In genomic region chr14:35385042-35385839, GRCh38 we compare ENCODE assay signal across 8 cellular contexts. TPM values are rescaled to one million over a fixed set of nuclear protein-coding genes. Genes with fewer than 3 reads are reported as not detected.
DNase-seq lines count a peak whose midpoint lies in the region; ATAC-seq and TF ChIP-seq lines count a peak whose summit lies in the region.

No MANE protein-coding gene starts in this region.

- no peak overlapping the region for H3K27ac Mint-ChIP-seq in endodermal cell
- no peak overlapping the region for H3K27ac Mint-ChIP-seq in stimulated activated memory B cell treated with anti-CD40 and anti-IgM and Interleukin-4, amounts not matched to agents 10 μg/mL and 1 μg/mL and 100 μg/mL, for 72 hours

- H3K9ac ChIP-seq in endodermal cell (ENCODE audit: extremely low read depth, low read length, poor library complexity, severe bottlenecking): no peak overlapping the region

- H3K36me3 ChIP-seq in endodermal cell (ENCODE audit: control insufficient read depth, insufficient read depth, low read length) (no peaks in the 10 kb centered on the region), urinary bladder (ENCODE audit: insufficient read depth) (no peaks in the 10 kb centered on the region)

- WGBS in endodermal cell (ENCODE audit: insufficient coverage in 1 of 2, insufficient read length in 1 of 2), 2 experiments: 88 to 91% methylated on average over 9 to 15 of the region's 15 CpGs
- WGBS in urinary bladder: 49% methylated on average over 15 of the region's 15 CpGs

- no peaks in the 10 kb centered on the region for H3K36me3 Mint-ChIP-seq in endodermal cell (ENCODE audit: low read depth)
- no peaks in the 10 kb centered on the region for H3K36me3 Mint-ChIP-seq in stimulated activated memory B cell treated with anti-CD40 and anti-IgM and Interleukin-4, amounts not matched to agents 10 μg/mL and 1 μg/mL and 100 μg/mL, for 72 hours

- no peak for TF ChIP-seq CTCF in endodermal cell (conservative IDR thresholded peaks at IDR 0.05)

- H3K4me1 Mint-ChIP-seq in endodermal cell: peaks cover 14% of the 10 kb centered on the region
- H3K4me1 Mint-ChIP-seq in stimulated activated memory B cell treated with anti-CD40 and anti-IgM and Interleukin-4, amounts not matched to agents 10 μg/mL and 1 μg/mL and 100 μg/mL, for 72 hours: peaks cover 5% of the 10 kb centered on the region

- no peaks in the 10 kb centered on the region for H3K9me3 Mint-ChIP-seq in endodermal cell
- H3K9me3 Mint-ChIP-seq in stimulated activated memory B cell treated with anti-CD40 and anti-IgM and Interleukin-4, amounts not matched to agents 10 μg/mL and 1 μg/mL and 100 μg/mL, for 72 hours: no peaks in the 10 kb centered on the region

- no peaks in the 10 kb centered on the region for H3K27me3 Mint-ChIP-seq in endodermal cell (ENCODE audit: insufficient read depth)
- H3K27me3 Mint-ChIP-seq in stimulated activated memory B cell treated with anti-CD40 and anti-IgM and Interleukin-4, amounts not matched to agents 10 μg/mL and 1 μg/mL and 100 μg/mL, for 72 hours: peaks cover 8% of the 10 kb centered on the region

- H3K27ac ChIP-seq in endodermal cell (ENCODE audit: low read depth, low read length) (peak overlapping the region; percentile 60), urinary bladder (ENCODE audit: low read depth) (peak overlapping the region; percentile 73)

- no peaks in the 10 kb centered on the region for H3K9me3 ChIP-seq in endodermal cell (ENCODE audit: control insufficient read depth, low read length)

- H3K4me1 ChIP-seq in endodermal cell (ENCODE audit: control insufficient read depth, insufficient read depth, low read length) (peaks cover 6% of the 10 kb centered on the region), urinary bladder (ENCODE audit: insufficient read depth) (no peaks in the 10 kb centered on the region)

- DNase-seq in Daoy (ENCODE audit: low read depth) (peak; percentile 97), NCI-H524 (lab: John Stamatoyannopoulos, UW) (peak; percentile 70 to 83), endodermal cell (peak; percentile 71), midbrain (lab: John Stamatoyannopoulos, UW) (peak; percentile 83), GM19240 (ENCODE audit: insufficient read length, low spot score) (no peak), activated gamma-delta T cell treated with Interleukin-2 at 50 U/mL for 16 hours (no peak)

- ATAC-seq in stimulated activated memory B cell treated with anti-CD40 and anti-IgM and Interleukin-4, amounts not matched to agents 10 μg/mL and 1 μg/mL and 100 μg/mL, for 72 hours: no peak

- no peak overlapping the region for H3K4me3 Mint-ChIP-seq in endodermal cell
- no peak overlapping the region for H3K4me3 Mint-ChIP-seq in stimulated activated memory B cell treated with anti-CD40 and anti-IgM and Interleukin-4, amounts not matched to agents 10 μg/mL and 1 μg/mL and 100 μg/mL, for 72 hours

- no peaks in the 10 kb centered on the region for H3K27me3 ChIP-seq in endodermal cell (ENCODE audit: control insufficient read depth, insufficient read depth, low read length, poor library complexity, severe bottlenecking)

- H3K4me3 ChIP-seq in endodermal cell (ENCODE audit: low read length) (no peak overlapping the region), urinary bladder (ENCODE audit: low read depth, low read length) (no peak overlapping the region)

RNA-seq across cellular contexts. Expression of gene NFKBIA, which starts 19.3 kb away (rescaled TPM):
- 259 and 298 TPM in 2 replicates for total RNA-seq in Daoy (2014; rRNA removed; shearing (Covaris generic))
- total RNA-seq in endodermal cell (100 to 1,000 TPM; 148 to 188 TPM), urinary bladder (105 TPM)
- polyA plus RNA-seq in endodermal cell (2013, experiment 1 of 2): 64.2 TPM
- 72.6 TPM for polyA plus RNA-seq in endodermal cell (2013, experiment 2 of 2)
- 202 TPM for polyA plus RNA-seq in urinary bladder

Comparison
In these comparisons a context has a peak if more than half of its experiments do, and no peak if none do; other contexts are left out.
1. DNase-seq: peak in Daoy (single experiment), NCI-H524 (2 of 2), endodermal cell (single experiment) and midbrain (single experiment); none in GM19240 (single experiment) and activated gamma-delta T cell treated with Interleukin-2 at 50 U/mL for 16 hours (single experiment).